12 cellular contexts compared by ENCODE assay signal in genomic region chr4:26803462-26803861, GRCh38. TPM values are rescaled to one million over a fixed set of nuclear protein-coding genes. Genes with fewer than 3 reads are reported as not detected.
DNase-seq lines count a peak whose midpoint lies in the region; ATAC-seq and TF ChIP-seq lines count a peak whose summit lies in the region.
"Had no signal": no experiment of that assay in that cellular context is flagged by ENCODE, and none has a peak within 500 bp of the region (broad histone marks: within the 10 kb centered on the region; RNA-seq: fewer than 3 reads in every experiment).

No MANE protein-coding gene starts in this region.

- H3K23ac ChIP-seq in H9 (ENCODE audit: insufficient read length, low read depth, low read length) = no peak overlapping the region

- H3K9me3 Mint-ChIP-seq in H9 = peaks cover 0 to 3% of the 10 kb centered on the region in 2 experiments; a peak in 1 of 5 replicates
- H3K9me3 Mint-ChIP-seq: activated naive CD4-positive, alpha-beta T cell treated with anti-CD3 and anti-CD28 coated beads for 36 hours had no signal

- H3T11ph ChIP-seq in H9 (ENCODE audit: low read length) = no peak overlapping the region

- H3K27me3 ChIP-seq in H9 (ENCODE audit: insufficient read depth, low read length) (no peaks in the 10 kb centered on the region), psoas muscle (ENCODE audit: insufficient read depth in 3 of 3, low read length in 2 of 3) (no peaks in the 10 kb centered on the region)

- no peaks in the 10 kb centered on the region for H3K79me2 ChIP-seq in H9 (ENCODE audit: insufficient read depth, low read length)

- no peak overlapping the region for H3K4me2 ChIP-seq in H9 (ENCODE audit: insufficient read depth, insufficient read length, low read length)

- DNase-seq in H9 (peak; percentile 34), NCI-H69 (lab: John Stamatoyannopoulos, UW) (peak; percentile 65), epithelial cell of esophagus (ENCODE audit: low read depth) (peak; percentile 29), psoas muscle (no peak), HuH-7 (ENCODE audit: low spot score) (no peak)
- DNase-seq: activated CD4-positive, alpha-beta T cell treated with anti-CD3 and anti-CD28 coated beads for 36 hours; activated naive CD4-positive, alpha-beta T cell treated with anti-CD3 and anti-CD28 coated beads for 36 hours; trophoblast cell had no signal

- H4K5ac ChIP-seq in H9 (ENCODE audit: insufficient read length, low read depth, low read length) = no peak overlapping the region

- TF ChIP-seq CTCF in H9 (conservative IDR thresholded peaks at IDR 0.05) (no peak), epithelial cell of esophagus (IDR thresholded peaks at IDR 0.05; ENCODE audit: insufficient read depth, low read depth, low read length, missing control alignments) (no peak), psoas muscle (IDR thresholded peaks at IDR 0.05) (no peak)

- H3K27ac Mint-ChIP-seq in H9 = peak overlapping the region in 2 of 3 experiments; percentile 69 to 90; a peak in 5 of 7 replicates
- H3K27ac Mint-ChIP-seq: activated CD4-positive, alpha-beta T cell treated with anti-CD3 and anti-CD28 coated beads for 36 hours; activated naive CD4-positive, alpha-beta T cell treated with anti-CD3 and anti-CD28 coated beads for 36 hours had no signal

- intact Hi-C loops in psoas muscle (cut with DNase I) = no loop called here

- H3K79me1 ChIP-seq in H9 (ENCODE audit: insufficient read depth, low read depth, low read length, poor library complexity, severe bottlenecking) = no peaks in the 10 kb centered on the region

- H3K4me1 ChIP-seq in H9 (ENCODE audit: insufficient read depth, low read length) (no peaks in the 10 kb centered on the region), psoas muscle (peaks cover 13% of the 10 kb centered on the region)

- H2AFZ ChIP-seq in H9 (ENCODE audit: low read length) = peak overlapping the region; percentile 51

- no peak overlapping the region for H3K4me3 Mint-ChIP-seq in H9
- H3K4me3 Mint-ChIP-seq: activated CD4-positive, alpha-beta T cell treated with anti-CD3 and anti-CD28 coated beads for 36 hours; activated naive CD4-positive, alpha-beta T cell treated with anti-CD3 and anti-CD28 coated beads for 36 hours had no signal

- H2BK12ac ChIP-seq in H9 (ENCODE audit: insufficient read length, low read depth, low read length) = no peak overlapping the region

- no peak overlapping the region for H3K4me3 ChIP-seq in epithelial cell of esophagus (ENCODE audit: low read length)
- peak overlapping the region; percentile 16 for H3K4me3 ChIP-seq in psoas muscle

- H2BK15ac ChIP-seq in H9 (ENCODE audit: low read depth, low read length) = no peak overlapping the region

- no peak overlapping the region for H3K9ac ChIP-seq in H9 (ENCODE audit: extremely low read depth, insufficient read length, low read length)

- H3K9me3 ChIP-seq in H9 (ENCODE audit: control insufficient read depth, low read depth, low read length) (no peaks in the 10 kb centered on the region), psoas muscle (peaks cover under 1% of the 10 kb centered on the region)

- H3K4ac ChIP-seq in H9 (ENCODE audit: low read depth, low read length) = no peak overlapping the region

- H4K20me1 ChIP-seq in H9 (ENCODE audit: control insufficient read depth, insufficient read depth, insufficient read length) = no peaks in the 10 kb centered on the region

- no peak overlapping the region for H3K18ac ChIP-seq in H9 (ENCODE audit: insufficient read length, low read depth, low read length)

- no peaks in the 10 kb centered on the region for H3K23me2 ChIP-seq in H9 (ENCODE audit: insufficient read length, low read depth, low read length, poor library complexity, severe bottlenecking)

- no peak overlapping the region for H2BK5ac ChIP-seq in H9 (ENCODE audit: insufficient read length, low read length)

- H3K27me3 Mint-ChIP-seq in H9 (ENCODE audit: low read depth) = no peaks in the 10 kb centered on the region
- H3K27me3 Mint-ChIP-seq: activated CD4-positive, alpha-beta T cell treated with anti-CD3 and anti-CD28 coated beads for 36 hours had no signal

- no peak overlapping the region for H3K56ac ChIP-seq in H9 (ENCODE audit: insufficient read length, low read depth, low read length)

- no peak overlapping the region for H2BK120ac ChIP-seq in H9 (ENCODE audit: low read depth, low read length, poor library complexity, severe bottlenecking)

- H3K4me1 Mint-ChIP-seq in H9 = peaks cover 10% of the 10 kb centered on the region in 2 experiments
- H3K4me1 Mint-ChIP-seq: activated CD4-positive, alpha-beta T cell treated with anti-CD3 and anti-CD28 coated beads for 36 hours had no signal

- H4K91ac ChIP-seq in H9 (ENCODE audit: insufficient read length, low read depth, low read length) = no peak overlapping the region

- peak; percentile 48 to 77 (median 64) for ATAC-seq in psoas muscle
- ATAC-seq in GM19035 (IDR thresholded peaks at IDR 0.05; ENCODE audit: unreplicated experiment) = no peak
- ATAC-seq in GM21447 (IDR thresholded peaks at IDR 0.05; ENCODE audit: unreplicated experiment) = no peak
- no peak for ATAC-seq in GM21381 (IDR thresholded peaks at IDR 0.05; ENCODE audit: unreplicated experiment)
- ATAC-seq: activated CD4-positive, alpha-beta T cell treated with anti-CD3 and anti-CD28 coated beads for 36 hours; Right ventricle myocardium inferior had no signal

- H2AK5ac ChIP-seq in H9 (ENCODE audit: insufficient read length, low read length) = no peak overlapping the region

- no peak overlapping the region for H4K8ac ChIP-seq in H9 (replicated peaks; ENCODE audit: insufficient read length, low read depth, low read length)

- WGBS in H9 (ENCODE audit: extremely low coverage, insufficient read length, low lambda C conversion rate) = no CpG with 5 or more reads among the region's 6 CpGs
- 16 to 19% (median 18%) methylated on average over 6 of the region's 6 CpGs for WGBS in psoas muscle, 3 donors

- no peak overlapping the region for H3K14ac ChIP-seq in H9 (ENCODE audit: insufficient read depth, low read length)

- H3K27ac ChIP-seq in H9 (ENCODE audit: insufficient read length, low read depth, low read length) (no peak overlapping the region), psoas muscle (peak overlapping the region; percentile 30)

- H2BK20ac ChIP-seq in H9 (ENCODE audit: low read depth, low read length, poor library complexity, severe bottlenecking) = no peak overlapping the region

- no peaks in the 10 kb centered on the region for H3K36me3 ChIP-seq in psoas muscle (ENCODE audit: insufficient read depth in 1 of 2, low read depth in 1 of 2)

- H3K36me3 Mint-ChIP-seq in H9 (ENCODE audit: insufficient read depth in 1 of 3, low read depth in 3 of 3) = no peaks in the 10 kb centered on the region

RNA-seq across cellular contexts. Expression of gene STIM2, which starts 57.2 kb away (rescaled TPM):
- 25.8 and 26.2 TPM in 2 replicates for total RNA-seq in H9 (2021)
- 1 to 10 TPM; 4.9 to 8.4 (median 5.9) TPM for total RNA-seq in psoas muscle
- polyA plus RNA-seq in psoas muscle = 1 to 10 TPM; 2.4 to 4.7 (median 4.0) TPM

Comparison
In these comparisons a context has a peak if more than half of its experiments do, and no peak if none do; other contexts are left out.
1. DNase-seq: peak in H9 (single experiment), NCI-H69 (single experiment) and epithelial cell of esophagus (single experiment); none in psoas muscle (0 of 2) and HuH-7 (single experiment).
2. ATAC-seq: peak in psoas muscle (4 of 4); none in GM19035 (single experiment), GM21447 (single experiment) and GM21381 (single experiment).